1 cellular context compared by ENCODE assay signal in the genomic region with DNA sequence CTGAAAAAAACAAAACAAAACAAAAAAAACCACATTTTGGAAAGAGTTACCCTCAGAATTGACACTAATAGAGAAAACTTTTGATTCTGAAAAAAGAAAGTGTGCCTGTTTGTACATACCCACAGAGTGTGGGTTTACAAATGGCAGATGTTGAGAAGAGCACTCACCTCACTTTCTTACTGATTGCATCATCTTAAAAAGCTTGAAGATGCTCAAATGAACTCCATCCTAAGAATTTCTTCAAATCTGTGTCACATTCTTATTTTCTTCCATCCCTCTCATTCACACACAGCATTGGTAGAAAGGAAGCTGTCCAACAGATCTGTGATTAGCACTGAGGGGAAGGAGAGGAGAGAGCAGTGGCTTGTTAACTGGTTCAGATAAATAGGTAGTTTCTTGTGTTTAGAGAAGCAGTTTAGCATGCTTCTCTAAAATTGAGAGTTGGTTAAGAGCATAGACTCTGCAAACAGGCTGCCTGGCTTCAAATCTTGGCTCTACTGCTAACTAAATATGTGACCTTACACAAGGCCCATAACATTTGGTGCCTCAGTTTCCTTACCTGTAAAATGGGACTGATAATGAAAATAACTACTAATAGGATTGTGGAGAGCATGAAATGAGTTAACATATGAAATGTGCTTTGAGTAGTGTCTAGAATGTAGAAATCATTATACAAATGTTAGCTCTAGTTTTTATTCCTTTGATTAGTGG.
TF ChIP-seq lines count a peak whose summit lies in the region.

No MANE protein-coding gene starts in this region.

TF ChIP-seq in WTC11, 78 proteins besides CTCF, POLR2A, EP300 and RAD21 (continued from another document):
- TF ChIP-seq, protein P1, sequence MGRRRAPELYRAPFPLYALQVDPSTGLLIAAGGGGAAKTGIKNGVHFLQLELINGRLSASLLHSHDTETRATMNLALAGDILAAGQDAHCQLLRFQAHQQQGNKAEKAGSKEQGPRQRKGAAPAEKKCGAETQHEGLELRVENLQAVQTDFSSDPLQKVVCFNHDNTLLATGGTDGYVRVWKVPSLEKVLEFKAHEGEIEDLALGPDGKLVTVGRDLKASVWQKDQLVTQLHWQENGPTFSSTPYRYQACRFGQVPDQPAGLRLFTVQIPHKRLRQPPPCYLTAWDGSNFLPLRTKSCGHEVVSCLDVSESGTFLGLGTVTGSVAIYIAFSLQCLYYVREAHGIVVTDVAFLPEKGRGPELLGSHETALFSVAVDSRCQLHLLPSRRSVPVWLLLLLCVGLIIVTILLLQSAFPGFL (CRISPR knock-in tag; IDR thresholded peaks at IDR 0.05; ENCODE audit: borderline replicate concordance): no peak
- TF ChIP-seq, protein P2, sequence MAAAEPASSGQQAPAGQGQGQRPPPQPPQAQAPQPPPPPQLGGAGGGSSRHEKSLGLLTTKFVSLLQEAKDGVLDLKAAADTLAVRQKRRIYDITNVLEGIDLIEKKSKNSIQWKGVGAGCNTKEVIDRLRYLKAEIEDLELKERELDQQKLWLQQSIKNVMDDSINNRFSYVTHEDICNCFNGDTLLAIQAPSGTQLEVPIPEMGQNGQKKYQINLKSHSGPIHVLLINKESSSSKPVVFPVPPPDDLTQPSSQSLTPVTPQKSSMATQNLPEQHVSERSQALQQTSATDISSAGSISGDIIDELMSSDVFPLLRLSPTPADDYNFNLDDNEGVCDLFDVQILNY (CRISPR knock-in tag; IDR thresholded peaks at IDR 0.05): no peak
- TF ChIP-seq ZBTB21 (CRISPR knock-in tag; IDR thresholded peaks at IDR 0.05; ENCODE audit: borderline replicate concordance): no peak
- TF ChIP-seq, protein P3, sequence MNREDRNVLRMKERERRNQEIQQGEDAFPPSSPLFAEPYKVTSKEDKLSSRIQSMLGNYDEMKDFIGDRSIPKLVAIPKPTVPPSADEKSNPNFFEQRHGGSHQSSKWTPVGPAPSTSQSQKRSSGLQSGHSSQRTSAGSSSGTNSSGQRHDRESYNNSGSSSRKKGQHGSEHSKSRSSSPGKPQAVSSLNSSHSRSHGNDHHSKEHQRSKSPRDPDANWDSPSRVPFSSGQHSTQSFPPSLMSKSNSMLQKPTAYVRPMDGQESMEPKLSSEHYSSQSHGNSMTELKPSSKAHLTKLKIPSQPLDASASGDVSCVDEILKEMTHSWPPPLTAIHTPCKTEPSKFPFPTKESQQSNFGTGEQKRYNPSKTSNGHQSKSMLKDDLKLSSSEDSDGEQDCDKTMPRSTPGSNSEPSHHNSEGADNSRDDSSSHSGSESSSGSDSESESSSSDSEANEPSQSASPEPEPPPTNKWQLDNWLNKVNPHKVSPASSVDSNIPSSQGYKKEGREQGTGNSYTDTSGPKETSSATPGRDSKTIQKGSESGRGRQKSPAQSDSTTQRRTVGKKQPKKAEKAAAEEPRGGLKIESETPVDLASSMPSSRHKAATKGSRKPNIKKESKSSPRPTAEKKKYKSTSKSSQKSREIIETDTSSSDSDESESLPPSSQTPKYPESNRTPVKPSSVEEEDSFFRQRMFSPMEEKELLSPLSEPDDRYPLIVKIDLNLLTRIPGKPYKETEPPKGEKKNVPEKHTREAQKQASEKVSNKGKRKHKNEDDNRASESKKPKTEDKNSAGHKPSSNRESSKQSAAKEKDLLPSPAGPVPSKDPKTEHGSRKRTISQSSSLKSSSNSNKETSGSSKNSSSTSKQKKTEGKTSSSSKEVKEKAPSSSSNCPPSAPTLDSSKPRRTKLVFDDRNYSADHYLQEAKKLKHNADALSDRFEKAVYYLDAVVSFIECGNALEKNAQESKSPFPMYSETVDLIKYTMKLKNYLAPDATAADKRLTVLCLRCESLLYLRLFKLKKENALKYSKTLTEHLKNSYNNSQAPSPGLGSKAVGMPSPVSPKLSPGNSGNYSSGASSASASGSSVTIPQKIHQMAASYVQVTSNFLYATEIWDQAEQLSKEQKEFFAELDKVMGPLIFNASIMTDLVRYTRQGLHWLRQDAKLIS (CRISPR knock-in tag; IDR thresholded peaks at IDR 0.05; ENCODE audit: borderline replicate concordance): no peak
- TF ChIP-seq RELA (CRISPR knock-in tag; IDR thresholded peaks at IDR 0.05; ENCODE audit: borderline replicate concordance): no peak
- no peak for TF ChIP-seq PRRX2 (CRISPR knock-in tag; IDR thresholded peaks at IDR 0.05)
- TF ChIP-seq, protein P4, sequence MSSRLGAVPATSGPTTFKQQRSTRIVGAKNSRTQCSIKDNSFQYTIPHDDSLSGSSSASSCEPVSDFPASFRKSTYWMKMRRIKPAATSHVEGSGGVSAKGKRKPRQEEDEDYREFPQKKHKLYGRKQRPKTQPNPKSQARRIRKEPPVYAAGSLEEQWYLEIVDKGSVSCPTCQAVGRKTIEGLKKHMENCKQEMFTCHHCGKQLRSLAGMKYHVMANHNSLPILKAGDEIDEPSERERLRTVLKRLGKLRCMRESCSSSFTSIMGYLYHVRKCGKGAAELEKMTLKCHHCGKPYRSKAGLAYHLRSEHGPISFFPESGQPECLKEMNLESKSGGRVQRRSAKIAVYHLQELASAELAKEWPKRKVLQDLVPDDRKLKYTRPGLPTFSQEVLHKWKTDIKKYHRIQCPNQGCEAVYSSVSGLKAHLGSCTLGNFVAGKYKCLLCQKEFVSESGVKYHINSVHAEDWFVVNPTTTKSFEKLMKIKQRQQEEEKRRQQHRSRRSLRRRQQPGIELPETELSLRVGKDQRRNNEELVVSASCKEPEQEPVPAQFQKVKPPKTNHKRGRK (CRISPR knock-in tag; IDR thresholded peaks at IDR 0.05; ENCODE audit: borderline replicate concordance): no peak
